ENCODE assay signal across 11 cellular contexts in genomic region chr3:194543550-194543949, GRCh38.
"Had no signal": no experiment of that assay in that cellular context is flagged by ENCODE, and none has a peak within 500 bp of the region (broad histone marks: within the 10 kb centered on the region; RNA-seq: fewer than 3 reads in every experiment).

No MANE protein-coding gene starts in this region.

- ATAC-seq: GM23338, HCT116 had no signal

- H3K27ac ChIP-seq: GM23248 had no signal

- H3K9ac ChIP-seq: GM23248 had no signal

- H3K4me3 ChIP-seq: GM23248, GM23338, HAP-1 had no signal

- H3K4me2 ChIP-seq: GM23338 had no signal

- FAIRE-seq: H1, H54 had no signal

- H3K36me3 ChIP-seq: HAP-1 had no signal

- DNase-seq: GM23248, GOT3, H7, H9, HCEC 1CT, HFFc6 had no signal

- H2AFZ ChIP-seq: GM23248, GM23338 had no signal

- H3K4me1 ChIP-seq: HAP-1 had no signal
